ENCODE assay signal across 30 cellular contexts in the genomic region with DNA sequence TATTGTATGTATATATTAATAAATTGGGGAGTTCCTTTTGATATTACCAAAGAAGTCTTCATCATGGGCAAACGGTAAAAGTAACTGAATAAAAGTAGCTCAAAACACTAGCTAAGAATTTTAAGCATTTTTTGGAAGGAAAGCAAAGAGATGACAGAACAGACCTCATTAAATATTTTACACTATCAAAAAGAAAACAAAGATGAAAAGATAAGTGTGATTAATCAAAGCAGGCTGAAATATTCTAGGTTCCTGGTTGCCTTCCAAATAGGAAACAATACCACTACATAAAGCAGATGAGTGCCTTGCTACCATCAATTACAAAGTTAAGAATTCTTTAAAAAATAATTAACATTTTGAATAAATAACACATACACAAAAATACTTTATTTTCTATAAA.
"Had no signal": no experiment of that assay in that cellular context is flagged by ENCODE, and none has a peak within 500 bp of the region (broad histone marks: within the 10 kb centered on the region; RNA-seq: fewer than 3 reads in every experiment).

No MANE protein-coding gene starts in this region.

- DNase-seq: Kasumi-1, MG63, NCI-H1048, NCI-H1092 treated with DMSO at 0.1 percent for 48 hours, NCI-H1105 treated with DMSO at 0.1 percent for 48 hours, NCI-H1436, NCI-H146, NCI-H1694, NCI-H187, NCI-H1930, NCI-H2029 treated with DMSO at 0.1 percent for 48 hours, NCI-H2081 treated with DMSO at 0.1 percent for 48 hours, NCI-H2107, NCI-H2171, NCI-H226, NCI-H446 treated with DMSO at 0.1 percent for 48 hours, NCI-H510A, NCI-H524, NCI-H526, NCI-H69, NCI-H748 treated with DMSO at 0.1 percent for 48 hours, NCI-H82, PC-3, Peyer's patch, Right ventricle myocardium superior, RPMI8226, SHP77 treated with DMSO at 0.1 percent for 48 hours, SW 1271, T-helper 1 cell had no signal

- H3K27me3 ChIP-seq: MG63, Peyer's patch, SJSA1 had no signal

- H3K27ac ChIP-seq: Peyer's patch, SJSA1 had no signal

- H3K4me3 ChIP-seq: MG63, Peyer's patch, SJSA1 had no signal

- H3K9me3 ChIP-seq: MG63, Peyer's patch, SJSA1 had no signal

- ATAC-seq: PC-3 had no signal
